Comparison of ENCODE assay signal across 8 cellular contexts in genomic region chr10:97445722-97446639, GRCh38. TPM values are rescaled to one million over a fixed set of nuclear protein-coding genes. Genes with fewer than 3 reads are reported as not detected.
DNase-seq lines count a peak whose midpoint lies in the region; ATAC-seq and TF ChIP-seq lines count a peak whose summit lies in the region.

Gene EXOSC1, minus strand, starts transcription at chr10:97446006. Its CDS starts 21 bp downstream, at chr10:97445985.
Gene ZDHHC16, plus strand, starts transcription at chr10:97446175. Its CDS starts 5,501 bp downstream, at chr10:97451676.

- no peaks in the 10 kb centered on the region for H3K27me3 ChIP-seq in IMR-90 (ENCODE audit: control insufficient read depth, insufficient read depth, low read length)
- no peaks in the 10 kb centered on the region for H3K27me3 ChIP-seq in mononuclear cell (ENCODE audit: insufficient read depth, low read length)

- intact Hi-C loops in IMR-90 (cut with micrococcal nuclease): loop anchor here (2.0 kb wide), 2 partner anchors 19 to 39 kb away; partner anchors contain the start of gene PGAM1

- peaks cover 12% of the 10 kb centered on the region for H3K9me1 ChIP-seq in IMR-90 (ENCODE audit: insufficient read depth, low read length)

- H3K14ac ChIP-seq in IMR-90 (replicated peaks; ENCODE audit: low read depth, low read length): peak within 1 kb of the TSS; percentile 94

- TF ChIP-seq CTCF in IMR-90 (conservative IDR thresholded peaks at IDR 0.05; ENCODE audit: low read depth, low read length) (peak; percentile 20; the same call in 1 of the 2 replicates), epithelial cell of esophagus (IDR thresholded peaks at IDR 0.05; ENCODE audit: insufficient read depth, low read depth, low read length, missing control alignments) (peak; percentile 5)

- H2BK20ac ChIP-seq in IMR-90 (ENCODE audit: low read depth, low read length): no peak within 1 kb of the TSS

- DNase-seq in DMS 273 treated with DMSO at 0.1 percent for 48 hours (lab: John Stamatoyannopoulos, UW) (peak; percentile 90), IMR-90 (peak; percentile 97), OCI-M1 (lab: John Stamatoyannopoulos, UW) (peak; percentile 98), activated T-cell treated with anti-CD3 and anti-CD28 coated beads for 24 hours (ENCODE audit: low read depth) (peak; percentile 88), epithelial cell of esophagus (ENCODE audit: low read depth) (peak; percentile 97)
- peak; percentile 68 to 78 for DNase-seq in stimulated activated CD8-positive, alpha-beta memory T cell treated with anti-CD3 and anti-CD28 coated beads, Interleukin-4, amount 100 ng/mL, for 1 hour (ENCODE audit: low read depth in 2 of 2, low spot score in 1 of 2)

- dilution Hi-C loops in IMR-90 (cut with HindIII; ENCODE audit: low sequenced_read_pairs, unreplicated experiment): no loop called here

- H2AK9ac ChIP-seq in IMR-90 (replicated peaks; ENCODE audit: low read depth, low read length, poor library complexity): peak within 1 kb of the TSS; percentile 91

- H3K27ac ChIP-seq in IMR-90 (ENCODE audit: insufficient read depth, low read length): peak within 1 kb of the TSS; percentile 72

- peak within 1 kb of the TSS; percentile 99 for H3K4me2 ChIP-seq in IMR-90 (ENCODE audit: low read depth, low read length)

- H2AK5ac ChIP-seq in IMR-90 (ENCODE audit: low read depth, low read length): peak within 1 kb of the TSS; percentile 77

- peak within 1 kb of the TSS; percentile 82 to 89 for H4K8ac ChIP-seq in IMR-90 (ENCODE audit: low read depth in 2 of 2, low read length in 2 of 2)

- H4K20me1 ChIP-seq in IMR-90 (ENCODE audit: insufficient read depth, low read length): peaks cover 19% of the 10 kb centered on the region; the same call in 1 of the 2 replicates

- no peak within 1 kb of the TSS; the same call in 1 of the 2 replicates for H3K18ac ChIP-seq in IMR-90 (ENCODE audit: low read depth, low read length)

- H2BK120ac ChIP-seq in IMR-90 (ENCODE audit: low read depth, low read length): peak within 1 kb of the TSS; percentile 18; the same call in 1 of the 2 replicates

- TSS peak; percentile 50 for BruUV-seq in IMR-90 (replicated peaks; lab: Mats Ljungman, UMichigan)

- peak within 1 kb of the TSS; percentile 20; the same call in 1 of the 3 replicates for H2BK15ac ChIP-seq in IMR-90 (ENCODE audit: low read depth, low read length)

- ATAC-seq in GM21528 (IDR thresholded peaks at IDR 0.05; ENCODE audit: low FRiP score, unreplicated experiment): peak; percentile 93
- peak; percentile 96 for ATAC-seq in IMR-90 (ENCODE audit: low read depth)

- WGBS in IMR-90 (ENCODE audit: extremely low coverage in 2 of 2, insufficient read length in 1 of 2), 2 experiments: 3% methylated on average over 28 of the region's 66 CpGs; no CpG with 5 or more reads in 1 of the 2 experiments

- peak within 1 kb of the TSS; percentile 96 for H3K23ac ChIP-seq in IMR-90 (ENCODE audit: low read depth, low read length)

- peak within 1 kb of the TSS; percentile 24 for H4K5ac ChIP-seq in IMR-90 (ENCODE audit: low read depth, low read length)

- peak; percentile 74 for TF ChIP-seq POLR2A in IMR-90 (IDR thresholded peaks at IDR 0.05; ENCODE audit: low read depth, low read length)

- H4K91ac ChIP-seq in IMR-90 (ENCODE audit: insufficient read depth, low read depth, low read length): peak within 1 kb of the TSS; percentile 57

- peaks cover 10% of the 10 kb centered on the region; the same call in 1 of the 2 replicates for H3K36me3 ChIP-seq in IMR-90 (ENCODE audit: control insufficient read depth, insufficient read depth, low read length)

- H3K79me1 ChIP-seq in IMR-90 (ENCODE audit: low read depth in 1 of 2, low read length in 2 of 2): peaks cover 40 to 64% of the 10 kb centered on the region in 2 experiments

- H2AFZ ChIP-seq in IMR-90 (replicated peaks; ENCODE audit: low read length, poor library complexity): peak within 1 kb of the TSS; percentile 97

- in situ Hi-C loops in IMR-90 (cut with MboI; ENCODE audit: low sequenced_read_pairs): no loop called here

- peak within 1 kb of the TSS; percentile 84 for H3K4me3 ChIP-seq in IMR-90 (ENCODE audit: insufficient read depth, low read depth, low read length)
- H3K4me3 ChIP-seq in epithelial cell of esophagus (ENCODE audit: low read length): peak within 1 kb of the TSS; percentile 93
- H3K4me3 ChIP-seq in mononuclear cell (ENCODE audit: low read length): peak within 1 kb of the TSS; percentile 65

- peak within 1 kb of the TSS; percentile 72 for H3K56ac ChIP-seq in IMR-90 (ENCODE audit: extremely low read depth, insufficient read depth, low read length)

- peak; percentile 13; the same call in 1 of the 2 replicates for TF ChIP-seq RAD21 in IMR-90 (IDR thresholded peaks at IDR 0.05; ENCODE audit: low read length)

- peak within 1 kb of the TSS; percentile 90 for H3K4ac ChIP-seq in IMR-90 (ENCODE audit: low read depth, low read length)

- CTCF ChIA-PET in IMR-90 (lab: Yijun Ruan, JAX): no interaction called here

- no peaks in the 10 kb centered on the region for H3K9me3 ChIP-seq in IMR-90 (ENCODE audit: control insufficient read depth, insufficient read depth, low read length)
- H3K9me3 ChIP-seq in mononuclear cell (ENCODE audit: low read depth, low read length): no peaks in the 10 kb centered on the region

- POLR2A ChIA-PET in IMR-90 (lab: Charles Lee; ENCODE audit: unreplicated experiment): no interaction called here

- H2BK5ac ChIP-seq in IMR-90 (ENCODE audit: low read depth, low read length, poor library complexity, severe bottlenecking): peak within 1 kb of the TSS; percentile 56

- peak within 1 kb of the TSS; percentile 93 for H3K9ac ChIP-seq in IMR-90 (ENCODE audit: low read depth, low read length)

- H3K4me1 ChIP-seq in IMR-90 (ENCODE audit: control insufficient read depth, insufficient read depth, low read length) (peaks cover 5% of the 10 kb centered on the region; the same call in 1 of the 2 replicates), mononuclear cell (ENCODE audit: insufficient read depth, low read length) (peaks cover 22% of the 10 kb centered on the region)

TF ChIP-seq in IMR-90, 13 proteins besides CTCF, POLR2A, EP300 and RAD21:
- TF ChIP-seq SMC3 (IDR thresholded peaks at IDR 0.05; ENCODE audit: low read depth, low read length) (no peak), CEBPB (IDR thresholded peaks at IDR 0.05; ENCODE audit: low read depth, low read length) (0 out of 2 replicates have a peak, but pooled peaks have one; percentile 6), NFE2L2 (IDR thresholded peaks at IDR 0.05; ENCODE audit: low read depth, low read length) (no peak), USF2 (IDR thresholded peaks at IDR 0.05; ENCODE audit: low read depth, low read length) (peak; percentile 85), BHLHE40 (IDR thresholded peaks at IDR 0.05; ENCODE audit: low read depth, low read length) (no peak), MAFK (IDR thresholded peaks at IDR 0.05; ENCODE audit: low read depth, low read length) (no peak), RCOR1 (IDR thresholded peaks at IDR 0.05; ENCODE audit: insufficient replicate concordance, low read length) (no peak), RFX5 (IDR thresholded peaks at IDR 0.05; ENCODE audit: low read depth, low read length) (no peak), FOS (IDR thresholded peaks at IDR 0.05; ENCODE audit: low read depth, low read length) (peak; percentile 9; the same call in 1 of the 2 replicates), MXI1 (IDR thresholded peaks at IDR 0.05; ENCODE audit: borderline replicate concordance, low read depth, low read length) (peak; percentile 87), CHD1 (IDR thresholded peaks at IDR 0.05; ENCODE audit: low read depth, low read length) (no peak), MAZ (IDR thresholded peaks at IDR 0.05; ENCODE audit: borderline replicate concordance, low read depth, low read length) (peak; percentile 43; the same call in 1 of the 2 replicates)
- TF ChIP-seq, protein P1, sequence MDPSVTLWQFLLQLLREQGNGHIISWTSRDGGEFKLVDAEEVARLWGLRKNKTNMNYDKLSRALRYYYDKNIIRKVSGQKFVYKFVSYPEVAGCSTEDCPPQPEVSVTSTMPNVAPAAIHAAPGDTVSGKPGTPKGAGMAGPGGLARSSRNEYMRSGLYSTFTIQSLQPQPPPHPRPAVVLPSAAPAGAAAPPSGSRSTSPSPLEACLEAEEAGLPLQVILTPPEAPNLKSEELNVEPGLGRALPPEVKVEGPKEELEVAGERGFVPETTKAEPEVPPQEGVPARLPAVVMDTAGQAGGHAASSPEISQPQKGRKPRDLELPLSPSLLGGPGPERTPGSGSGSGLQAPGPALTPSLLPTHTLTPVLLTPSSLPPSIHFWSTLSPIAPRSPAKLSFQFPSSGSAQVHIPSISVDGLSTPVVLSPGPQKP (IDR thresholded peaks at IDR 0.05; ENCODE audit: borderline replicate concordance, low read depth, low read length): no peak
TF ChIP-seq in IMR-90: peak in this region for 5.

RNA-seq across cellular contexts. Expression of gene EXOSC1, which starts in this region (rescaled TPM):
- total RNA-seq in IMR-90 (2012; rRNA removed) (47.2 and 51.6 TPM in 2 replicates), mononuclear cell (24.6 TPM)
- polyA plus RNA-seq in IMR-90 (2012; rRNA removed): 48.8 and 49.7 TPM in 2 replicates
- 30.9 and 51.0 TPM in 2 replicates for polyA plus RNA-seq in IMR-90 (2012; cell fraction: cytosol; rRNA removed)
- polyA plus RNA-seq in IMR-90 (2012; cell fraction: nucleus; rRNA removed; ENCODE audit: low replicate concordance): 14.5 and 25.7 TPM in 2 replicates

RNA-seq across cellular contexts. Expression of gene ZDHHC16, which starts in this region (rescaled TPM):
- total RNA-seq in IMR-90 (2012; rRNA removed): 51.7 and 64.0 TPM in 2 replicates
- polyA plus RNA-seq in IMR-90 (2012; rRNA removed): 54.7 and 57.9 TPM in 2 replicates
- polyA plus RNA-seq in IMR-90 (2012; cell fraction: cytosol; rRNA removed): 66.8 and 68.0 TPM in 2 replicates
- 71.0 and 71.9 TPM in 2 replicates for polyA plus RNA-seq in IMR-90 (2012; cell fraction: nucleus; rRNA removed; ENCODE audit: low replicate concordance)
- total RNA-seq in mononuclear cell: 5.5 TPM

Comparison
In these comparisons a context has a peak if more than half of its experiments do, and no peak if none do; other contexts are left out.
1. Peak in every context shown above with its lines: DNase-seq, ATAC-seq, H3K4me3 ChIP-seq and H3K27ac ChIP-seq.